ENCODE assay signal across 1 cellular context in the genomic region with DNA sequence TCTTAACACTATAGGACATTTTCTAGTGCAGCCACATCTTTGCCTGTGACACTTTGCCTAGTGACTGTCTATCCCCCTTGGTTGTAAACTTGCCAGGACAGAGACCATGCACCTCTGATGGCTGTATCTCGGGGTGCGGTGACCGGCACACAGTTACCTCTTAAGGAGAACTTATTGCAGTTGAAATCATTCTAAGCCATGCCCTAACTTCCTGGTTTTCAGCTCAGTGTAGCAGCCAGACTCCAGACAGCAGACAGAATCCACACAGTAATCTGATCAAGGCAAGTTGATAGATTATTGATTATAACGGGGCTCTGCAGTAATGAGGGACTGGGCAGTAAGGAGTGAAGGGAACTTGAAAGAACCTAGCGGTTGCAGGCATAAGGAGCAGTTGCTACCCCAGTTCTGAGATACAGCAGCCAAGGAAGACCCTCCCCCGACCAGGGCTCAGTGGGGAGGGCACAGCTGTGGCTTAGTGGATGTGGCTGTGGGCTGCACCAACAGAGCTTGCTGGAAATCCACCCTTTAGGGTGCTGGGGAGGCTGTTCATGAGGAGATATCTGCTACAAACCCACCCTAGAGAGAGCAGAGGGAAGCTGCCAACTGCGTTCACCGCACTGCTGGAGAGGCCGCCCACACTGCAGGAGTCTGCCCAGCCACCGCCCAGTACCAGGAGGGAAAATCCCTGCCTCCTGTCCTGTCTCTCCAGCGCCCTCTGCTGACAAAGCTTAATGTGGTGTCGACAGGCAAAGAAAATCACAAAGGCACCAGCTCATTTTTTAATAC.
TF ChIP-seq lines count a peak whose summit lies in the region.

No MANE protein-coding gene starts in this region.

TF ChIP-seq in IMR-90, 13 proteins besides CTCF, POLR2A, EP300 and RAD21:
- TF ChIP-seq MAZ (IDR thresholded peaks at IDR 0.05; ENCODE audit: borderline replicate concordance, low read depth, low read length) = no peak
- TF ChIP-seq CEBPB (IDR thresholded peaks at IDR 0.05; ENCODE audit: low read depth, low read length) = no peak
- no peak for TF ChIP-seq NFE2L2 (IDR thresholded peaks at IDR 0.05; ENCODE audit: low read depth, low read length)
- no peak for TF ChIP-seq BHLHE40 (IDR thresholded peaks at IDR 0.05; ENCODE audit: low read depth, low read length)
- no peak for TF ChIP-seq CHD1 (IDR thresholded peaks at IDR 0.05; ENCODE audit: low read depth, low read length)
- TF ChIP-seq, protein P1, sequence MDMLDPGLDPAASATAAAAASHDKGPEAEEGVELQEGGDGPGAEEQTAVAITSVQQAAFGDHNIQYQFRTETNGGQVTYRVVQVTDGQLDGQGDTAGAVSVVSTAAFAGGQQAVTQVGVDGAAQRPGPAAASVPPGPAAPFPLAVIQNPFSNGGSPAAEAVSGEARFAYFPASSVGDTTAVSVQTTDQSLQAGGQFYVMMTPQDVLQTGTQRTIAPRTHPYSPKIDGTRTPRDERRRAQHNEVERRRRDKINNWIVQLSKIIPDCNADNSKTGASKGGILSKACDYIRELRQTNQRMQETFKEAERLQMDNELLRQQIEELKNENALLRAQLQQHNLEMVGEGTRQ (IDR thresholded peaks at IDR 0.05; ENCODE audit: low read depth, low read length) = no peak
- no peak for TF ChIP-seq RCOR1 (IDR thresholded peaks at IDR 0.05; ENCODE audit: insufficient replicate concordance, low read length)
- TF ChIP-seq, protein P2, sequence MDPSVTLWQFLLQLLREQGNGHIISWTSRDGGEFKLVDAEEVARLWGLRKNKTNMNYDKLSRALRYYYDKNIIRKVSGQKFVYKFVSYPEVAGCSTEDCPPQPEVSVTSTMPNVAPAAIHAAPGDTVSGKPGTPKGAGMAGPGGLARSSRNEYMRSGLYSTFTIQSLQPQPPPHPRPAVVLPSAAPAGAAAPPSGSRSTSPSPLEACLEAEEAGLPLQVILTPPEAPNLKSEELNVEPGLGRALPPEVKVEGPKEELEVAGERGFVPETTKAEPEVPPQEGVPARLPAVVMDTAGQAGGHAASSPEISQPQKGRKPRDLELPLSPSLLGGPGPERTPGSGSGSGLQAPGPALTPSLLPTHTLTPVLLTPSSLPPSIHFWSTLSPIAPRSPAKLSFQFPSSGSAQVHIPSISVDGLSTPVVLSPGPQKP (IDR thresholded peaks at IDR 0.05; ENCODE audit: borderline replicate concordance, low read depth, low read length) = no peak
- TF ChIP-seq RFX5 (IDR thresholded peaks at IDR 0.05; ENCODE audit: low read depth, low read length) = no peak
- no peak for TF ChIP-seq MXI1 (IDR thresholded peaks at IDR 0.05; ENCODE audit: borderline replicate concordance, low read depth, low read length)
- TF ChIP-seq FOS (IDR thresholded peaks at IDR 0.05; ENCODE audit: low read depth, low read length) = no peak
- peak; percentile 91 for TF ChIP-seq SMC3 (IDR thresholded peaks at IDR 0.05; ENCODE audit: low read depth, low read length)
- TF ChIP-seq MAFK (IDR thresholded peaks at IDR 0.05; ENCODE audit: low read depth, low read length) = 0 out of 2 replicates have a peak, but pooled peaks have one; percentile 22
